In the genomic region with DNA sequence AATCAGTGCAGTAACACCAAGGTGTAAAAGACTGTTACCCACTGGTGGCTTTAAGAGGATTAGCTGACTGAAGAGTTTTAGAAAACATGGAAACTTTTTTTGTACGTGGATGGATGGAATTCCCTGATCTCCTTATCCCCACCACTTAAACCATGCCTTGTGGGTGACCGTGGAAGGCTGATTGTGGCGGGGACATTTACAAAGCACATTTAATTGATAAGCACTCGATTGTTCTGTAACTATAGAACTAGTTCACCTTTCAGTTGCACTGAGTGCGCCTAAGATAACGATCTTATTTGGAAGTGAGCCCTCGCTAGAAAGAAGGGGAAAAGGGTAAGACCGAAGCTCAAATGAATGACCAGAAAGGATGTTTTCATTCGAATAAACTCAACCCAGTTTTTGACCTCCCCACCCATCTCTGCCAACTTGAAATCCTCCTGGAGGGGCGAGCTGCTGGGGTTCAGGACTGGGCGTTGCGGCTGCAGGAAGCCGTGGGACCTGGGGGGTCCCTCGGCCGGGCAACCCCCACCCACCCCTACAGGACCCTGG, we compare ENCODE assay signal across 8 cellular contexts. TPM values are rescaled to one million over a fixed set of nuclear protein-coding genes. Genes with fewer than 3 reads are reported as not detected.
DNase-seq lines count a peak whose midpoint lies in the region; TF ChIP-seq lines count a peak whose summit lies in the region.

No MANE protein-coding gene starts in this region.

- H3K27me3 Mint-ChIP-seq in brain (peaks cover 21% of the 10 kb centered on the region), type B pancreatic cell (no peaks in the 10 kb centered on the region)

- peak; percentile 41 for DNase-seq in NCI-H2227 (lab: John Stamatoyannopoulos, UW; ENCODE audit: unreplicated experiment)
- no peak for DNase-seq in NCI-H2227 treated with DMSO at 0.1 percent for 48 hours (lab: John Stamatoyannopoulos, UW)
- peak; percentile 55 for DNase-seq in NCI-H146 (lab: John Stamatoyannopoulos, UW)
- no peak for DNase-seq in lower leg skin (ENCODE audit: low spot score in 2 of 2)
- DNase-seq in type B pancreatic cell (ENCODE audit: extremely low spot score, unreplicated experiment): no peak
- DNase-seq in A172 (ENCODE audit: low spot score): no peak
- no peak for DNase-seq in putamen (ENCODE audit: low spot score)

- H3K36me3 Mint-ChIP-seq in brain (no peaks in the 10 kb centered on the region), type B pancreatic cell (peaks cover 8% of the 10 kb centered on the region)

- H3K9me3 Mint-ChIP-seq in brain (no peaks in the 10 kb centered on the region), type B pancreatic cell (no peaks in the 10 kb centered on the region)

- H3K27ac Mint-ChIP-seq in brain: peak overlapping the region in 4 of 5 experiments; percentile 64 to 87 (median 86)
- H3K27ac Mint-ChIP-seq in type B pancreatic cell: peak overlapping the region; percentile 92

- intact Hi-C loops in lower leg skin (cut with DNase I; ENCODE audit: low total_unique reads): loop anchor here (10.0 kb wide), 1 partner anchor 55 kb away; no protein-coding TSS in a partner anchor

- TF ChIP-seq CTCF in brain (conservative IDR thresholded peaks at IDR 0.05) (no peak), lower leg skin (IDR thresholded peaks at IDR 0.05) (no peak), type B pancreatic cell (conservative IDR thresholded peaks at IDR 0.05) (no peak)

- no peak for TF ChIP-seq POLR2A in lower leg skin (IDR thresholded peaks at IDR 0.05)

- H3K4me1 Mint-ChIP-seq in brain (peaks cover 35% of the 10 kb centered on the region), type B pancreatic cell (ENCODE audit: unreplicated experiment) (peaks cover 16% of the 10 kb centered on the region)

- H3K4me3 ChIP-seq in lower leg skin (ENCODE audit: low read depth, poor library complexity, severe bottlenecking): peak overlapping the region; percentile 46

- 0 to 1% methylated on average over 15 of the region's 15 CpGs for WGBS in lower leg skin, 2 donors

- H3K4me3 Mint-ChIP-seq in brain: peak overlapping the region; percentile 86 to 97 (median 87)
- H3K4me3 Mint-ChIP-seq in type B pancreatic cell: peak overlapping the region; percentile 98

RNA-seq across cellular contexts. Expression of a gene that starts 0.7 kb away (rescaled TPM):
- 10.1 TPM for polyA plus RNA-seq in brain (ENCODE audit: insufficient read depth, low read depth, low replicate concordance)
- total RNA-seq in lower leg skin (10 to 100 TPM in 1 of 4 donors, 1 to 10 TPM in 3; 5.2 to 13.5 (median 7.8) TPM), type B pancreatic cell (ENCODE audit: low replicate concordance) (16.3 and 31.8 TPM in 2 replicates)
- 21.4 and 23.0 TPM in 2 replicates for total RNA-seq in A172 (2014; rRNA removed; shearing (Covaris generic))

Comparison
In these comparisons a context has a peak if more than half of its experiments do, and no peak if none do; other contexts are left out.
1. DNase-seq: peak in NCI-H2227 (single experiment) and NCI-H146 (single experiment); none in NCI-H2227 treated with DMSO at 0.1 percent for 48 hours (single experiment), lower leg skin (0 of 2), type B pancreatic cell (single experiment), A172 (single experiment) and putamen (single experiment).